18 cellular contexts compared by ENCODE assay signal in genomic region chr10:91137011-91137643, GRCh38.
"Had no signal": no experiment of that assay in that cellular context is flagged by ENCODE, and none has a peak within 500 bp of the region (broad histone marks: within the 10 kb centered on the region; RNA-seq: fewer than 3 reads in every experiment).

No MANE protein-coding gene starts in this region.

- ATAC-seq: Panc1, Right ventricle myocardium inferior had no signal

- H3K4me1 ChIP-seq: SJCRH30 had no signal

- FAIRE-seq: RCC 7860 had no signal

- H3K9ac ChIP-seq: SK-N-SH had no signal

- H3K36me3 ChIP-seq: MG63, SJCRH30 had no signal

- H3K4me2 ChIP-seq: PC-9, SK-N-SH had no signal

- DNase-seq: MG63, NCI-H1048, NCI-H1436, NCI-H1694, NCI-H2227 treated with DMSO at 0.1 percent for 48 hours, NCI-H345, NCI-H446, NCI-H526 treated with DMSO at 0.1 percent for 48 hours, PC-9, SIG-M5, SJCRH30, SK-N-SH, SW 1271, T-helper 1 cell had no signal

- H3K4me3 ChIP-seq: MG63, PC-9, SJCRH30 had no signal

- H3K9me3 ChIP-seq: MG63, SJCRH30, SK-N-SH had no signal

- H2AFZ ChIP-seq: PC-9 had no signal

- H3K27ac ChIP-seq: PC-9, RWPE1, SJCRH30 had no signal

- H3K27me3 ChIP-seq: SJCRH30 had no signal
